In the genomic region with DNA sequence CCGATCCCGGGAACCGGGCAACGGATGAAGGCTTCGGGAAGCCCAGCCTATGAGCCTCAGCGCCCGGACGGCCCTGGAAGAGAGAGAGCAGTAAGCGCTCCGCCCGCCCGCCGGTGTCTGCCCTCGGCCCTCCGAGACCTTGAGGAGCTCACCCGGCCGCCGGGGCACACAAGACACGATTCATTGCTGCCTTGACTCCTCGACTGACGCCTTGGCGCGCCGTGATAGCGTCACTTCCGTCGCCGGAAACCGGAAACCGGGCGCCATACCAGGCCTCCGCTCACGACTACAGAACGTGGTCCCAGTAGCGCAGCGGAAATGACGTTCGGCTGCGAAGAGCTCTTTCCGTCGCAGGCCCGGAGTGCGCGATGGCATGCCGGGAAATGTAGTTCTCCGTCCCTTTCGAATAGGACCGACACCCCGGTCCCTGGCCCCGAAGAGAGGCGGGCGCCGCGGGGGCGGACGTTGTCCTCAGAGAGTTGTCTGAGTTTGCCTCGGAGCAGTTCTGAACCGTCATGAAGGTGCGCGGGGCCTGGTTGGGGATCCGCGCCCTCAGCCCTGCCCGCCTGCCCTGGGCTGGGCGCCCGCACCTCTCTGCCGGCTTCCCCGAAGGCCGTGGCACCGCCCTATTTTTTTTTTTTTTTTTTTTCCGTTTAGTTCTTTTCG, we compare ENCODE assay signal across 1 cellular context.
TF ChIP-seq lines count a peak whose summit lies in the region.

A gene (minus strand): TSS at position 208 of the 666 bp plus-strand sequence. CDS start 24 bp downstream, at position 184.

TF ChIP-seq in HepG2, 621 proteins besides CTCF, POLR2A, EP300 and RAD21 (continued from another document and continues in another):
- TF ChIP-seq, protein P1, sequence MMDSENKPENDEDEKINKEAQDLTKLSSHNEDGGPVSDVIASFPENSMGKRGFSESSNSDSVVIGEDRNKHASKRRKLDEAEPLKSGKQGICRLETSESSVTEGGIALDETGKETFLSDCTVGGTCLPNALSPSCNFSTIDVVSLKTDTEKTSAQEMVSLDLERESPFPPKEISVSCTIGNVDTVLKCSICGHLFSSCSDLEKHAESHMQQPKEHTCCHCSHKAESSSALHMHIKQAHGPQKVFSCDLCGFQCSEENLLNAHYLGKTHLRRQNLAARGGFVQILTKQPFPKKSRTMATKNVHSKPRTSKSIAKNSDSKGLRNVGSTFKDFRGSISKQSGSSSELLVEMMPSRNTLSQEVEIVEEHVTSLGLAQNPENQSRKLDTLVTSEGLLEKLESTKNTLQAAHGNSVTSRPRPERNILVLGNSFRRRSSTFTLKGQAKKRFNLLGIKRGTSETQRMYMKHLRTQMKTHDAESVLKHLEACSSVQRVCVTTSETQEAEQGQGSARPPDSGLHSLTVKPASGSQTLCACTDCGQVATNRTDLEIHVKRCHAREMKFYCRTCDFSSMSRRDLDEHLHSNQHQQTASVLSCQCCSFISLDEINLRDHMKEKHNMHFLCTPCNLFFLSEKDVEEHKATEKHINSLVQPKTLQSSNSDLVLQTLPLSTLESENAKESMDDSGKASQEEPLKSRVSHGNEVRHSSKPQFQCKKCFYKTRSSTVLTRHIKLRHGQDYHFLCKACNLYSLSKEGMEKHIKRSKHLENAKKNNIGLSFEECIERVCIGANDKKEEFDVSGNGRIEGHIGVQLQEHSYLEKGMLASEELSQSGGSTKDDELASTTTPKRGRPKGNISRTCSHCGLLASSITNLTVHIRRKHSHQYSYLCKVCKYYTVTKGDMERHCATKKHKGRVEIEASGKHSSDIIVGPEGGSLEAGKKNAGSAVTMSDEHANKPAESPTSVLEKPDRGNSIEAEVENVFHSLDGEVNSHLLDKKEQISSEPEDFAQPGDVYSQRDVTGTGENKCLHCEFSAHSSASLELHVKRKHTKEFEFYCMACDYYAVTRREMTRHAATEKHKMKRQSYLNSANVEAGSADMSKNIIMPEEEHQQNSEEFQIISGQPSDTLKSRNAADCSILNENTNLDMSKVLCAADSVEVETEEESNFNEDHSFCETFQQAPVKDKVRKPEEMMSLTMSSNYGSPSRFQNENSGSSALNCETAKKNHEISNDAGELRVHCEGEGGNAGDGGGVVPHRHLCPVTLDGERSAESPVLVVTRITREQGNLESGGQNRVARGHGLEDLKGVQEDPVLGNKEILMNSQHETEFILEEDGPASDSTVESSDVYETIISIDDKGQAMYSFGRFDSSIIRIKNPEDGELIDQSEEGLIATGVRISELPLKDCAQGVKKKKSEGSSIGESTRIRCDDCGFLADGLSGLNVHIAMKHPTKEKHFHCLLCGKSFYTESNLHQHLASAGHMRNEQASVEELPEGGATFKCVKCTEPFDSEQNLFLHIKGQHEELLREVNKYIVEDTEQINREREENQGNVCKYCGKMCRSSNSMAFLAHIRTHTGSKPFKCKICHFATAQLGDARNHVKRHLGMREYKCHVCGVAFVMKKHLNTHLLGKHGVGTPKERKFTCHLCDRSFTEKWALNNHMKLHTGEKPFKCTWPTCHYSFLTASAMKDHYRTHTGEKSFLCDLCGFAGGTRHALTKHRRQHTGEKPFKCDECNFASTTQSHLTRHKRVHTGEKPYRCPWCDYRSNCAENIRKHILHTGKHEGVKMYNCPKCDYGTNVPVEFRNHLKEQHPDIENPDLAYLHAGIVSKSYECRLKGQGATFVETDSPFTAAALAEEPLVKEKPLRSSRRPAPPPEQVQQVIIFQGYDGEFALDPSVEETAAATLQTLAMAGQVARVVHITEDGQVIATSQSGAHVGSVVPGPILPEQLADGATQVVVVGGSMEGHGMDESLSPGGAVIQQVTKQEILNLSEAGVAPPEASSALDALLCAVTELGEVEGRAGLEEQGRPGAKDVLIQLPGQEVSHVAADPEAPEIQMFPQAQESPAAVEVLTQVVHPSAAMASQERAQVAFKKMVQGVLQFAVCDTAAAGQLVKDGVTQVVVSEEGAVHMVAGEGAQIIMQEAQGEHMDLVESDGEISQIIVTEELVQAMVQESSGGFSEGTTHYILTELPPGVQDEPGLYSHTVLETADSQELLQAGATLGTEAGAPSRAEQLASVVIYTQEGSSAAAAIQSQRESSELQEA (CRISPR knock-in tag; IDR thresholded peaks at IDR 0.05; ENCODE audit: not compliant biosample characterization) = no peak
- TF ChIP-seq, protein P2, sequence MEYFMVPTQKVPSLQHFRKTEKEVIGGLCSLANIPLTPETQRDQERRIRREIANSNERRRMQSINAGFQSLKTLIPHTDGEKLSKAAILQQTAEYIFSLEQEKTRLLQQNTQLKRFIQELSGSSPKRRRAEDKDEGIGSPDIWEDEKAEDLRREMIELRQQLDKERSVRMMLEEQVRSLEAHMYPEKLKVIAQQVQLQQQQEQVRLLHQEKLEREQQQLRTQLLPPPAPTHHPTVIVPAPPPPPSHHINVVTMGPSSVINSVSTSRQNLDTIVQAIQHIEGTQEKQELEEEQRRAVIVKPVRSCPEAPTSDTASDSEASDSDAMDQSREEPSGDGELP (IDR thresholded peaks at IDR 0.05; ENCODE audit: borderline replicate concordance, low read depth) = peak; percentile 9; the same call in 1 of the 2 replicates
- TF ChIP-seq ZNF549 (CRISPR knock-in tag; IDR thresholded peaks at IDR 0.05) (no peak), ZNF644 (CRISPR knock-in tag; IDR thresholded peaks at IDR 0.05; ENCODE audit: low read depth) (no peak), ZNF878 (CRISPR knock-in tag; IDR thresholded peaks at IDR 0.05) (no peak; the same call in 1 of the 2 replicates), ELF4 (CRISPR knock-in tag; IDR thresholded peaks at IDR 0.05; ENCODE audit: borderline replicate concordance) (0 out of 2 replicates have a peak, but pooled peaks have one; percentile 67), ARHGAP35 (CRISPR knock-in tag; IDR thresholded peaks at IDR 0.05; ENCODE audit: borderline replicate concordance) (no peak; the same call in 1 of the 2 replicates), POLR2AphosphoS2 (IDR thresholded peaks at IDR 0.05; ENCODE audit: low read depth, low read length) (no peak), ZNF10 (CRISPR knock-in tag; IDR thresholded peaks at IDR 0.05; ENCODE audit: borderline replicate concordance, low read depth) (no peak), ZFP1 (CRISPR knock-in tag; IDR thresholded peaks at IDR 0.05) (peak; percentile 40; the same call in 1 of the 2 replicates), SOX5 (CRISPR knock-in tag; IDR thresholded peaks at IDR 0.05; ENCODE audit: borderline replicate concordance) (peak; percentile 55), ZNF343 (CRISPR knock-in tag; IDR thresholded peaks at IDR 0.05) (no peak; the same call in 1 of the 2 replicates), RBAK (CRISPR knock-in tag; IDR thresholded peaks at IDR 0.05) (0 out of 2 replicates have a peak, but pooled peaks have one; percentile 28), GLI4 (CRISPR knock-in tag; IDR thresholded peaks at IDR 0.05; ENCODE audit: borderline replicate concordance) (no peak; the same call in 1 of the 2 replicates), ZNF180 (CRISPR knock-in tag; IDR thresholded peaks at IDR 0.05; ENCODE audit: borderline replicate concordance, low read depth) (no peak), JUN (CRISPR knock-in tag; IDR thresholded peaks at IDR 0.05) (no peak), GATAD1 (CRISPR knock-in tag; IDR thresholded peaks at IDR 0.05) (peak; percentile 100), GABPB1 (CRISPR knock-in tag; IDR thresholded peaks at IDR 0.05) (peak; percentile 100), FOXA1 (IDR thresholded peaks at IDR 0.05) (no peak), FOXA1 (CRISPR knock-in tag; IDR thresholded peaks at IDR 0.05) (no peak), ZBTB38 (CRISPR knock-in tag; IDR thresholded peaks at IDR 0.05) (peak; percentile 76; the same call in 1 of the 2 replicates)
- TF ChIP-seq, protein P3, sequence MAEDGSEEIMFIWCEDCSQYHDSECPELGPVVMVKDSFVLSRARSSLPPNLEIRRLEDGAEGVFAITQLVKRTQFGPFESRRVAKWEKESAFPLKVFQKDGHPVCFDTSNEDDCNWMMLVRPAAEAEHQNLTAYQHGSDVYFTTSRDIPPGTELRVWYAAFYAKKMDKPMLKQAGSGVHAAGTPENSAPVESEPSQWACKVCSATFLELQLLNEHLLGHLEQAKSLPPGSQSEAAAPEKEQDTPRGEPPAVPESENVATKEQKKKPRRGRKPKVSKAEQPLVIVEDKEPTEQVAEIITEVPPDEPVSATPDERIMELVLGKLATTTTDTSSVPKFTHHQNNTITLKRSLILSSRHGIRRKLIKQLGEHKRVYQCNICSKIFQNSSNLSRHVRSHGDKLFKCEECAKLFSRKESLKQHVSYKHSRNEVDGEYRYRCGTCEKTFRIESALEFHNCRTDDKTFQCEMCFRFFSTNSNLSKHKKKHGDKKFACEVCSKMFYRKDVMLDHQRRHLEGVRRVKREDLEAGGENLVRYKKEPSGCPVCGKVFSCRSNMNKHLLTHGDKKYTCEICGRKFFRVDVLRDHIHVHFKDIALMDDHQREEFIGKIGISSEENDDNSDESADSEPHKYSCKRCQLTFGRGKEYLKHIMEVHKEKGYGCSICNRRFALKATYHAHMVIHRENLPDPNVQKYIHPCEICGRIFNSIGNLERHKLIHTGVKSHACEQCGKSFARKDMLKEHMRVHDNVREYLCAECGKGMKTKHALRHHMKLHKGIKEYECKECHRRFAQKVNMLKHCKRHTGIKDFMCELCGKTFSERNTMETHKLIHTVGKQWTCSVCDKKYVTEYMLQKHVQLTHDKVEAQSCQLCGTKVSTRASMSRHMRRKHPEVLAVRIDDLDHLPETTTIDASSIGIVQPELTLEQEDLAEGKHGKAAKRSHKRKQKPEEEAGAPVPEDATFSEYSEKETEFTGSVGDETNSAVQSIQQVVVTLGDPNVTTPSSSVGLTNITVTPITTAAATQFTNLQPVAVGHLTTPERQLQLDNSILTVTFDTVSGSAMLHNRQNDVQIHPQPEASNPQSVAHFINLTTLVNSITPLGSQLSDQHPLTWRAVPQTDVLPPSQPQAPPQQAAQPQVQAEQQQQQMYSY (CRISPR knock-in tag; IDR thresholded peaks at IDR 0.05) = no peak
- TF ChIP-seq, protein P4, sequence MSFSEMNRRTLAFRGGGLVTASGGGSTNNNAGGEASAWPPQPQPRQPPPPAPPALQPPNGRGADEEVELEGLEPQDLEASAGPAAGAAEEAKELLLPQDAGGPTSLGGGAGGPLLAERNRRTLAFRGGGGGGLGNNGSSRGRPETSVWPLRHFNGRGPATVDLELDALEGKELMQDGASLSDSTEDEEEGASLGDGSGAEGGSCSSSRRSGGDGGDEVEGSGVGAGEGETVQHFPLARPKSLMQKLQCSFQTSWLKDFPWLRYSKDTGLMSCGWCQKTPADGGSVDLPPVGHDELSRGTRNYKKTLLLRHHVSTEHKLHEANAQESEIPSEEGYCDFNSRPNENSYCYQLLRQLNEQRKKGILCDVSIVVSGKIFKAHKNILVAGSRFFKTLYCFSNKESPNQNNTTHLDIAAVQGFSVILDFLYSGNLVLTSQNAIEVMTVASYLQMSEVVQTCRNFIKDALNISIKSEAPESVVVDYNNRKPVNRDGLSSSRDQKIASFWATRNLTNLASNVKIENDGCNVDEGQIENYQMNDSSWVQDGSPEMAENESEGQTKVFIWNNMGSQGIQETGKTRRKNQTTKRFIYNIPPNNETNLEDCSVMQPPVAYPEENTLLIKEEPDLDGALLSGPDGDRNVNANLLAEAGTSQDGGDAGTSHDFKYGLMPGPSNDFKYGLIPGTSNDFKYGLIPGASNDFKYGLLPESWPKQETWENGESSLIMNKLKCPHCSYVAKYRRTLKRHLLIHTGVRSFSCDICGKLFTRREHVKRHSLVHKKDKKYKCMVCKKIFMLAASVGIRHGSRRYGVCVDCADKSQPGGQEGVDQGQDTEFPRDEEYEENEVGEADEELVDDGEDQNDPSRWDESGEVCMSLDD (CRISPR knock-in tag; IDR thresholded peaks at IDR 0.05; ENCODE audit: borderline replicate concordance) = no peak
- TF ChIP-seq, protein P5, sequence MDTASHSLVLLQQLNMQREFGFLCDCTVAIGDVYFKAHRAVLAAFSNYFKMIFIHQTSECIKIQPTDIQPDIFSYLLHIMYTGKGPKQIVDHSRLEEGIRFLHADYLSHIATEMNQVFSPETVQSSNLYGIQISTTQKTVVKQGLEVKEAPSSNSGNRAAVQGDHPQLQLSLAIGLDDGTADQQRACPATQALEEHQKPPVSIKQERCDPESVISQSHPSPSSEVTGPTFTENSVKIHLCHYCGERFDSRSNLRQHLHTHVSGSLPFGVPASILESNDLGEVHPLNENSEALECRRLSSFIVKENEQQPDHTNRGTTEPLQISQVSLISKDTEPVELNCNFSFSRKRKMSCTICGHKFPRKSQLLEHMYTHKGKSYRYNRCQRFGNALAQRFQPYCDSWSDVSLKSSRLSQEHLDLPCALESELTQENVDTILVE (CRISPR knock-in tag; IDR thresholded peaks at IDR 0.05) = peak; percentile 96
- TF ChIP-seq, protein P6, sequence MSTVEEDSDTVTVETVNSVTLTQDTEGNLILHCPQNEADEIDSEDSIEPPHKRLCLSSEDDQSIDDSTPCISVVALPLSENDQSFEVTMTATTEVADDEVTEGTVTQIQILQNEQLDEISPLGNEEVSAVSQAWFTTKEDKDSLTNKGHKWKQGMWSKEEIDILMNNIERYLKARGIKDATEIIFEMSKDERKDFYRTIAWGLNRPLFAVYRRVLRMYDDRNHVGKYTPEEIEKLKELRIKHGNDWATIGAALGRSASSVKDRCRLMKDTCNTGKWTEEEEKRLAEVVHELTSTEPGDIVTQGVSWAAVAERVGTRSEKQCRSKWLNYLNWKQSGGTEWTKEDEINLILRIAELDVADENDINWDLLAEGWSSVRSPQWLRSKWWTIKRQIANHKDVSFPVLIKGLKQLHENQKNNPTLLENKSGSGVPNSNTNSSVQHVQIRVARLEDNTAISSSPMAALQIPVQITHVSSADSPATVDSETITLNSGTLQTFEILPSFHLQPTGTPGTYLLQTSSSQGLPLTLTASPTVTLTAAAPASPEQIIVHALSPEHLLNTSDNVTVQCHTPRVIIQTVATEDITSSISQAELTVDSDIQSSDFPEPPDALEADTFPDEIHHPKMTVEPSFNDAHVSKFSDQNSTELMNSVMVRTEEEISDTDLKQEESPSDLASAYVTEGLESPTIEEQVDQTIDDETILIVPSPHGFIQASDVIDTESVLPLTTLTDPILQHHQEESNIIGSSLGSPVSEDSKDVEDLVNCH (CRISPR knock-in tag; IDR thresholded peaks at IDR 0.05) = peak; percentile 97; the same call in 1 of the 2 replicates
- TF ChIP-seq, protein P7, sequence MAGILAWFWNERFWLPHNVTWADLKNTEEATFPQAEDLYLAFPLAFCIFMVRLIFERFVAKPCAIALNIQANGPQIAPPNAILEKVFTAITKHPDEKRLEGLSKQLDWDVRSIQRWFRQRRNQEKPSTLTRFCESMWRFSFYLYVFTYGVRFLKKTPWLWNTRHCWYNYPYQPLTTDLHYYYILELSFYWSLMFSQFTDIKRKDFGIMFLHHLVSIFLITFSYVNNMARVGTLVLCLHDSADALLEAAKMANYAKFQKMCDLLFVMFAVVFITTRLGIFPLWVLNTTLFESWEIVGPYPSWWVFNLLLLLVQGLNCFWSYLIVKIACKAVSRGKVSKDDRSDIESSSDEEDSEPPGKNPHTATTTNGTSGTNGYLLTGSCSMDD (CRISPR knock-in tag; IDR thresholded peaks at IDR 0.05) = no peak
- TF ChIP-seq, protein P8, sequence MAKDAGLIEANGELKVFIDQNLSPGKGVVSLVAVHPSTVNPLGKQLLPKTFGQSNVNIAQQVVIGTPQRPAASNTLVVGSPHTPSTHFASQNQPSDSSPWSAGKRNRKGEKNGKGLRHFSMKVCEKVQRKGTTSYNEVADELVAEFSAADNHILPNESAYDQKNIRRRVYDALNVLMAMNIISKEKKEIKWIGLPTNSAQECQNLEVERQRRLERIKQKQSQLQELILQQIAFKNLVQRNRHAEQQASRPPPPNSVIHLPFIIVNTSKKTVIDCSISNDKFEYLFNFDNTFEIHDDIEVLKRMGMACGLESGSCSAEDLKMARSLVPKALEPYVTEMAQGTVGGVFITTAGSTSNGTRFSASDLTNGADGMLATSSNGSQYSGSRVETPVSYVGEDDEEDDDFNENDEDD (CRISPR knock-in tag; IDR thresholded peaks at IDR 0.05; ENCODE audit: borderline replicate concordance) = peak; percentile 52; the same call in 1 of the 2 replicates
- TF ChIP-seq, protein P9, sequence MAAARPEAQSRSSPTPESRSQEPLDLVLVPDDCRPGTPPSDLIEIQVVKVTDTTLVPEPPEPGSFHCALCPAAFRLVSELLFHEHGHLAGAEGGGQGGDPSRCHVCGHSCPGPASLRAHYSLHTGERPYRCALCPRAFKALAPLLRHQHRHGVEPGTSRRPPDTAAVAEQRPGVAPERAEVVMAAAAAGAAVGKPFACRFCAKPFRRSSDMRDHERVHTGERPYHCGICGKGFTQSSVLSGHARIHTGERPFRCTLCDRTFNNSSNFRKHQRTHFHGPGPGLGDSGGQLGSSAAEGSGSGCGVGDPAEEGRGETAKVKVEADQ (CRISPR knock-in tag; IDR thresholded peaks at IDR 0.05; ENCODE audit: borderline replicate concordance) = no peak
